ENCODE assay signal across 8 cellular contexts in the genomic region with DNA sequence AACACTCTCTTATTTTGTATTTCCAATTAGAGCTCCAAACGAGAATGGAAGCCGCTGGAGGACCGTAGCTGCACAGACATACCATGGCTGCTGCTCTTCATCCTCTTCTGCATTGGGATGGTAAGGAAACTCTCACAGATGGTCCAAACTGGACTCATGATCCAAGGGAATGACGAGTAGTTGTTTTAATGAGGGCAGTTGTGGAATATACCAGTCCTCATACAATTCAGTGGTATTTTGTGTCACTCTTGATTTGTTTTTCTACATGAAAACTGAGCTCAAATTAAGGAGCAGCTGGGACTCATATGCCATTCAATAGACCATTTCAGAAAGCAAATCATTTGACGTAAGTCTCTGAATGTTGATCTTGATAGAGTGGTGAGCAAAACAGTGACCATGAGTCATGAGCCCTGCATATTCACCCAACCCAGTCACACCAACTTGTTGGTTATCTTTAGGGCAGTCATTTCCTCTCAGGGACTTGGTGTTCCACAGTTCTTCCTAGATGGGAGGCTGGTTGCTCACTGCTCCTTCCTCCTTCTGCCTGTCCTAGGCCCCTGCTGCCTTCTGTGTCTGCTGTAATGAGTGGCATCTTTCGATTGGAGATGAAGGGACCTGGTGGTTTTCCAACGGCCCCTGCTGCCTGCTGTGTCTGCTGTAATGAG. TPM values are rescaled to one million over a fixed set of nuclear protein-coding genes. Genes with fewer than 3 reads are reported as not detected.
A peak's percentile ranks its signal among the peaks of the same experiment; 100 is the strongest.
DNase-seq lines count a peak whose midpoint lies in the region; FAIRE-seq and TF ChIP-seq lines count a peak whose summit lies in the region.

No MANE protein-coding gene starts in this region.

- H3K9me3 Mint-ChIP-seq in astrocyte (ENCODE audit: unreplicated experiment) = no peaks in the 10 kb centered on the region

- H3K4me3 ChIP-seq in astrocyte (ENCODE audit: insufficient read depth, low read depth, low read length) (no peak overlapping the region), kidney (ENCODE audit: low read length in 2 of 2) (no peak overlapping the region), vagina (no peak overlapping the region)

- H3K36me3 Mint-ChIP-seq in astrocyte (ENCODE audit: low read depth, unreplicated experiment) = peaks cover 10% of the 10 kb centered on the region

- peak; percentile 93 for FAIRE-seq in astrocyte (lab: Jason Lieb, UNC)
- FAIRE-seq in kidney (lab: Jason Lieb, UNC) = no peak

- peak overlapping the region; percentile 92 for H3K27ac Mint-ChIP-seq in astrocyte (ENCODE audit: unreplicated experiment)

- H3K4me1 ChIP-seq in astrocyte (ENCODE audit: insufficient read depth, low read length) (peaks cover 33% of the 10 kb centered on the region), kidney (ENCODE audit: control insufficient read depth in 1 of 2, insufficient read depth in 1 of 2, low read depth in 1 of 2, low read length in 2 of 2) (peaks cover 0 to 7% of the 10 kb centered on the region in 2 donors), vagina (peaks cover 18% of the 10 kb centered on the region)

- H3K27ac ChIP-seq in astrocyte (ENCODE audit: low read depth, low read length) = peak overlapping the region; percentile 88
- peak overlapping the region; percentile 59 to 72 for H3K27ac ChIP-seq in kidney (ENCODE audit: low read depth in 2 of 2, low read length in 2 of 2)
- H3K27ac ChIP-seq in vagina = peak overlapping the region; percentile 28

- H4K20me1 ChIP-seq in astrocyte (ENCODE audit: insufficient read depth, low read length) = no peaks in the 10 kb centered on the region

- H3K9me3 ChIP-seq in astrocyte (ENCODE audit: insufficient read depth, low read depth, low read length) (no peaks in the 10 kb centered on the region), kidney (ENCODE audit: control insufficient read depth in 1 of 2, low read length in 2 of 2) (no peaks in the 10 kb centered on the region), vagina (no peaks in the 10 kb centered on the region)

- intact Hi-C loops in kidney (cut with DNase I) = no loop called here
- intact Hi-C loops in vagina (cut with DNase I) = no loop called here

- H2AFZ ChIP-seq in astrocyte (ENCODE audit: low read depth, low read length) = peak overlapping the region; percentile 39

- no peaks in the 10 kb centered on the region for H3K36me3 ChIP-seq in astrocyte (ENCODE audit: insufficient read depth, low read length)
- peaks cover 0 to 2% of the 10 kb centered on the region in 2 donors for H3K36me3 ChIP-seq in kidney (ENCODE audit: control insufficient read depth in 1 of 2, insufficient read depth in 2 of 2, low read length in 2 of 2)
- peaks cover 0 to 10% of the 10 kb centered on the region in 2 donors for H3K36me3 ChIP-seq in vagina

- no peak overlapping the region for H3K4me3 Mint-ChIP-seq in astrocyte (ENCODE audit: unreplicated experiment)

- no peak for TF ChIP-seq CTCF in astrocyte (IDR thresholded peaks at IDR 0.05; ENCODE audit: insufficient read depth, low read depth, low read length)
- no peak for TF ChIP-seq CTCF in kidney (IDR thresholded peaks at IDR 0.05; ENCODE audit: borderline replicate concordance, extremely low read depth, insufficient read depth)
- TF ChIP-seq CTCF in vagina (IDR thresholded peaks at IDR 0.05) = no peak

- peak overlapping the region; percentile 70 for H3K4me2 ChIP-seq in astrocyte (ENCODE audit: low read length)

- no peaks in the 10 kb centered on the region for H3K27me3 Mint-ChIP-seq in astrocyte (ENCODE audit: low read depth, unreplicated experiment)

- H3K4me1 Mint-ChIP-seq in astrocyte (ENCODE audit: low read depth, unreplicated experiment) = peaks cover 56% of the 10 kb centered on the region

- DNase-seq in stimulated activated CD4-positive, alpha-beta T cell treated with anti-CD3 and anti-CD28 coated beads, Interleukin-15, amount 100 ng/mL, for 24 hours = peak; percentile 14
- no peak for DNase-seq in stimulated activated CD4-positive, alpha-beta T cell treated with anti-CD3 and anti-CD28 coated beads, Interleukin-4, amount 100 ng/mL, for 4 hours
- peak; percentile 98 for DNase-seq in astrocyte (ENCODE audit: low read depth)
- DNase-seq in kidney = no peak
- DNase-seq in vagina (ENCODE audit: extremely low spot score in 2 of 2) = no peak
- DNase-seq in NCI-H526 (lab: John Stamatoyannopoulos, UW) = no peak
- DNase-seq in DMS79 (lab: John Stamatoyannopoulos, UW) = no peak
- DNase-seq in cerebellar cortex (ENCODE audit: low spot score) = no peak

- no peaks in the 10 kb centered on the region for H3K27me3 ChIP-seq in astrocyte (ENCODE audit: insufficient read depth, low read length)
- H3K27me3 ChIP-seq in vagina = no peaks in the 10 kb centered on the region

- H3K79me2 ChIP-seq in astrocyte (ENCODE audit: insufficient read depth, low read length) = no peaks in the 10 kb centered on the region

- H3K9ac ChIP-seq in astrocyte (ENCODE audit: low read length) = peak overlapping the region; percentile 37
- no peak overlapping the region for H3K9ac ChIP-seq in kidney (ENCODE audit: low read length in 2 of 2)

- TF ChIP-seq POLR2A in vagina (IDR thresholded peaks at IDR 0.05) = no peak

RNA-seq across cellular contexts. Expression of a gene that starts 54.9 kb away (rescaled TPM):
- total RNA-seq in astrocyte (43.8 and 46.9 TPM in 2 replicates), kidney (42.3 TPM), vagina (67.3 TPM)
- polyA plus RNA-seq in kidney (ENCODE audit: insufficient read depth, low read depth, low replicate concordance) = 17.4 TPM

Comparison
In these comparisons a context has a peak if more than half of its experiments do, and no peak if none do; other contexts are left out.
1. DNase-seq: peak in stimulated activated CD4-positive, alpha-beta T cell treated with anti-CD3 and anti-CD28 coated beads, Interleukin-15, amount 100 ng/mL, for 24 hours (single experiment) and astrocyte (single experiment); none in stimulated activated CD4-positive, alpha-beta T cell treated with anti-CD3 and anti-CD28 coated beads, Interleukin-4, amount 100 ng/mL, for 4 hours (0 of 2), kidney (single experiment), vagina (0 of 2), NCI-H526 (0 of 2), DMS79 (single experiment) and cerebellar cortex (single experiment).
2. H3K27ac ChIP-seq: peak in every context shown above with its lines; median percentile 88 in astrocyte; 66 in kidney; 28 in vagina.